ENCODE assay signal across 8 cellular contexts in the genomic region with DNA sequence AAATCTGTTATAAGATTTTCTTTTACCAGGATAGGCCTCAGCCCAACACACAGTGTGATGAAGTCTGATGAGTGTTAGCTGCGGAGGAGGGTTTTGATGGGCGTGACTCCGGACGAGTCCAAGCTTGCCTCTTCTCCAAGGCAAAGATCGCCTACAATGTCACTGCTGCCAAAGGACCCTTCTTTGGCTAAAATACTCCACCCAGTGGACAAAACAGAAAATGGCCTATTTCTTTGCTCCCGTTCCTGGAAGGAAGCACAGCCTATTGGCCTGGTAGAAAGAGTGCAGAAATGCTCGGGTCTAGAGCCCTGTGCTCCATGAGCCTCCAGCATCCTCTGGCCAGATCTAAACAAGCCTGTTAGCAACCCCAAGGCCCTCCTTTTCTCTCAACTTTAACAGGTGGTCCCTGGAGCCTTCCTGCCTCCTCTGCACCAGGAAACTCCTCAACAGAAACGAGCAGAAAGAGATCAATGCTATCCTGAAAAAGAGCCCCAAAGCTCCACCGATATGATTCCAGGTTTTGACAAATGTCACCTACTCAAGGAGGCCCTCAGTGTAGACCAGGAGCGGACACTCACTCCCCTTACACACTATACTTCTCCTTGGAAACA. TPM values are rescaled to one million over a fixed set of nuclear protein-coding genes. Genes with fewer than 3 reads are reported as not detected.
DNase-seq lines count a peak whose midpoint lies in the region; ATAC-seq, FAIRE-seq and TF ChIP-seq lines count a peak whose summit lies in the region.

No MANE protein-coding gene starts in this region.

- peak; percentile 56 for ATAC-seq in stimulated activated naive CD8-positive, alpha-beta T cell treated with anti-CD3 and anti-CD28 coated beads, Interleukin-15, amount 100 ng/mL, for 72 hours

- no peaks in the 10 kb centered on the region for H3K27me3 ChIP-seq in HAP-1 (ENCODE audit: low read depth)
- H3K27me3 ChIP-seq in keratinocyte (ENCODE audit: control insufficient read depth, extremely low read depth, insufficient read depth, low read length), result no peaks in the 10 kb centered on the region

- H2AFZ ChIP-seq in OCI-LY7 (ENCODE audit: low read length) (no peak overlapping the region), keratinocyte (ENCODE audit: control insufficient read depth, low read length) (peak overlapping the region; percentile 81)

- H3K4me1 ChIP-seq in HAP-1 (peaks cover 4% of the 10 kb centered on the region), OCI-LY7 (ENCODE audit: insufficient read depth, low read length, poor library complexity, severe bottlenecking) (no peaks in the 10 kb centered on the region), keratinocyte (ENCODE audit: control insufficient read depth, extremely low read depth, insufficient read depth, low read length) (peaks cover 8% of the 10 kb centered on the region)

- H3K27ac Mint-ChIP-seq in activated naive CD4-positive, alpha-beta T cell treated with anti-CD3 and anti-CD28 coated beads for 36 hours, result no peak overlapping the region
- H3K27ac Mint-ChIP-seq in stimulated activated naive CD8-positive, alpha-beta T cell treated with anti-CD3 and anti-CD28 coated beads, Interleukin-15, amount 100 ng/mL, for 72 hours, result no peak overlapping the region

- no peaks in the 10 kb centered on the region for H3K9me2 ChIP-seq in OCI-LY7 (ENCODE audit: insufficient read depth, low read length)

- H3K27ac ChIP-seq in OCI-LY7 (ENCODE audit: low read depth, low read length, poor library complexity, severe bottlenecking) (no peak overlapping the region), keratinocyte (ENCODE audit: control insufficient read depth, insufficient read depth, low read length) (peak overlapping the region; percentile 87)

- peak; percentile 95 for FAIRE-seq in keratinocyte (lab: Jason Lieb, UNC)

- peak overlapping the region; percentile 71 for H3K9ac ChIP-seq in keratinocyte (ENCODE audit: control insufficient read depth, extremely low read depth, insufficient read depth, low read length)

- H3K9me3 ChIP-seq in HAP-1 (no peaks in the 10 kb centered on the region), OCI-LY7 (ENCODE audit: low read length) (no peaks in the 10 kb centered on the region), keratinocyte (ENCODE audit: control insufficient read depth, low read depth, low read length) (no peaks in the 10 kb centered on the region)

- no TSS peak for BruUV-seq in OCI-LY7 (replicated peaks; lab: Mats Ljungman, UMichigan)

- dilution Hi-C loops in keratinocyte (cut with MboI; ENCODE audit: extremely low pct_ligation_motif_present, low sequenced_read_pairs), result no loop called here

- TF ChIP-seq CTCF in LNCAP (IDR thresholded peaks at IDR 0.05), result peak; percentile 73
- TF ChIP-seq CTCF in OCI-LY7 (conservative IDR thresholded peaks at IDR 0.05; ENCODE audit: low read length), result peak; percentile 76
- peak; percentile 71 to 83 (median 81) for TF ChIP-seq CTCF in keratinocyte (optimal IDR thresholded peaks at IDR 0.05 in 1 of 3, IDR thresholded peaks at IDR 0.05 in 1 of 3, conservative IDR thresholded peaks at IDR 0.05 in 1 of 3; ENCODE audit: extremely low read depth in 1 of 3, insufficient read depth in 2 of 3, low read length in 3 of 3)

- no peaks in the 10 kb centered on the region for H3K9me3 Mint-ChIP-seq in activated naive CD4-positive, alpha-beta T cell treated with anti-CD3 and anti-CD28 coated beads for 36 hours
- no peaks in the 10 kb centered on the region for H3K9me3 Mint-ChIP-seq in stimulated activated naive CD8-positive, alpha-beta T cell treated with anti-CD3 and anti-CD28 coated beads, Interleukin-15, amount 100 ng/mL, for 72 hours

- intact Hi-C loops in activated naive CD4-positive, alpha-beta T cell treated with anti-CD3 and anti-CD28 coated beads for 36 hours (cut with micrococcal nuclease), result loop anchor here (1.0 to 5.0 kb wide), 2 partner anchors 65 to 164 kb away; no protein-coding TSS in a partner anchor
- intact Hi-C loops in OCI-LY7 (cut with micrococcal nuclease; ENCODE audit: unreplicated experiment), result loop anchor here (10.0 kb wide), 1 partner anchor 57 kb away; no protein-coding TSS in a partner anchor

- in situ Hi-C loops in HAP-1 (cut with MboI; ENCODE audit: low sequenced_read_pairs), result loop anchor here (5.0 to 25.0 kb wide), 2 partner anchors 165 to 635 kb away; no protein-coding TSS in a partner anchor

- CTCF ChIA-PET in activated naive CD4-positive, alpha-beta T cell treated with anti-CD3 and anti-CD28 coated beads for 36 hours (lab: Charles Lee), result interaction anchor here (0.5 to 2.3 kb wide), 6 partner anchors 10 to 163 kb away, joined by 3 to 10 read pairs (median 3); no protein-coding TSS in a partner anchor
- CTCF ChIA-PET in OCI-LY7 (lab: Charles Lee; ENCODE audit: unreplicated experiment), result no interaction called here

- no peak overlapping the region for H3K4me3 Mint-ChIP-seq in activated naive CD4-positive, alpha-beta T cell treated with anti-CD3 and anti-CD28 coated beads for 36 hours
- H3K4me3 Mint-ChIP-seq in stimulated activated naive CD8-positive, alpha-beta T cell treated with anti-CD3 and anti-CD28 coated beads, Interleukin-15, amount 100 ng/mL, for 72 hours, result no peak overlapping the region

- H3K36me3 ChIP-seq in HAP-1 (replicated peaks) (no peaks in the 10 kb centered on the region), OCI-LY7 (ENCODE audit: insufficient read depth, low read length) (no peaks in the 10 kb centered on the region), keratinocyte (ENCODE audit: control insufficient read depth in 2 of 2, extremely low read depth in 1 of 2, insufficient read depth in 2 of 2, low read length in 2 of 2) (no peaks in the 10 kb centered on the region)

- H3K4me2 ChIP-seq in OCI-LY7 (ENCODE audit: low read length) (no peak overlapping the region), keratinocyte (ENCODE audit: control insufficient read depth, extremely low read depth, insufficient read depth, low read depth, low read length) (peak overlapping the region; percentile 80)

- H4K20me1 ChIP-seq in OCI-LY7 (ENCODE audit: insufficient read depth, low read length) (no peaks in the 10 kb centered on the region), keratinocyte (ENCODE audit: control insufficient read depth, extremely low read depth, insufficient read depth, low read length) (no peaks in the 10 kb centered on the region)

- no peaks in the 10 kb centered on the region for H3K79me2 ChIP-seq in OCI-LY7 (ENCODE audit: insufficient read depth, low read depth, low read length)
- H3K79me2 ChIP-seq in keratinocyte (ENCODE audit: control insufficient read depth, insufficient read depth, low read length), result no peaks in the 10 kb centered on the region

- H3K36me3 Mint-ChIP-seq in activated naive CD4-positive, alpha-beta T cell treated with anti-CD3 and anti-CD28 coated beads for 36 hours (ENCODE audit: low read depth), result no peaks in the 10 kb centered on the region

- no peak overlapping the region for H3K4me3 ChIP-seq in HAP-1
- no peak overlapping the region for H3K4me3 ChIP-seq in OCI-LY7 (ENCODE audit: low read depth, low read length, poor library complexity, severe bottlenecking)
- H3K4me3 ChIP-seq in keratinocyte (ENCODE audit: control insufficient read depth in 2 of 3, extremely low read depth in 1 of 3, insufficient read depth in 2 of 3, low read depth in 1 of 3, low read length in 3 of 3), result no peak overlapping the region

- DNase-seq in activated naive CD4-positive, alpha-beta T cell treated with anti-CD3 and anti-CD28 coated beads for 36 hours, result peak; percentile 12
- no peak for DNase-seq in activated naive CD4-positive, alpha-beta T cell (lab: John Stamatoyannopoulos, UW)
- DNase-seq in HAP-1 (ENCODE audit: low spot score in 2 of 2) (peak; percentile 83 to 90), OCI-LY7 (ENCODE audit: low spot score) (peak; percentile 47), cerebellum (ENCODE audit: low spot score) (peak; percentile 75), keratinocyte (ENCODE audit: low read depth, low spot score) (peak; percentile 84)
- DNase-seq in stimulated activated naive CD8-positive, alpha-beta T cell treated with anti-CD3 and anti-CD28 coated beads, Interleukin-15, amount 100 ng/mL, for 72 hours, result peak; percentile 26 to 28

- H3K27me3 Mint-ChIP-seq in activated naive CD4-positive, alpha-beta T cell treated with anti-CD3 and anti-CD28 coated beads for 36 hours (ENCODE audit: low read depth), result peaks cover 9% of the 10 kb centered on the region
- peaks cover 34% of the 10 kb centered on the region for H3K27me3 Mint-ChIP-seq in stimulated activated naive CD8-positive, alpha-beta T cell treated with anti-CD3 and anti-CD28 coated beads, Interleukin-15, amount 100 ng/mL, for 72 hours

- H3K9me1 ChIP-seq in keratinocyte (ENCODE audit: control insufficient read depth, extremely low read depth, insufficient read depth, low read length), result no peaks in the 10 kb centered on the region

- H3K4me1 Mint-ChIP-seq in activated naive CD4-positive, alpha-beta T cell treated with anti-CD3 and anti-CD28 coated beads for 36 hours (ENCODE audit: low read depth), result no peaks in the 10 kb centered on the region
- no peaks in the 10 kb centered on the region for H3K4me1 Mint-ChIP-seq in stimulated activated naive CD8-positive, alpha-beta T cell treated with anti-CD3 and anti-CD28 coated beads, Interleukin-15, amount 100 ng/mL, for 72 hours

- POLR2A ChIA-PET in OCI-LY7 (lab: Charles Lee), result no interaction called here

RNA-seq across cellular contexts. Expression of a gene that starts 3.4 kb away (rescaled TPM):
- not detected for total RNA-seq in activated naive CD4-positive, alpha-beta T cell treated with anti-CD3 and anti-CD28 coated beads for 36 hours
- not detected in 2 replicates for total RNA-seq in OCI-LY7 (2014; rRNA removed; shearing (Covaris generic))
- total RNA-seq in OCI-LY7 (2022) (not detected in 2 replicates), cerebellum (0.64 TPM)
- polyA plus RNA-seq in keratinocyte, result 0.02 to 0.06 TPM (median 0.04 TPM) in 3 replicates
- polyA plus RNA-seq in keratinocyte (2011; ENCODE audit: low read depth), result not detected
- 0.03 and 0.04 TPM in 2 replicates for polyA plus RNA-seq in keratinocyte (2011; cell fraction: cytosol; rRNA removed)
- polyA plus RNA-seq in keratinocyte (2011; cell fraction: nucleus; rRNA removed), result 0.09 TPM in 1 of 2 replicates, not detected in the other
- not detected in 2 replicates for polyA plus RNA-seq in keratinocyte (2012; ENCODE audit: low replicate concordance)
- 0.10 TPM in 1 of 3 replicates, not detected in the others for polyA minus RNA-seq in keratinocyte
- not detected for polyA minus RNA-seq in keratinocyte (2011; cell fraction: cytosol; rRNA and poly(A)+ RNA removed)
- not detected in 2 replicates for polyA minus RNA-seq in keratinocyte (2011; cell fraction: nucleus; rRNA and poly(A)+ RNA removed)

Comparison
In these comparisons a context has a peak if more than half of its experiments do, and no peak if none do; other contexts are left out.
1. DNase-seq: peak in activated naive CD4-positive, alpha-beta T cell treated with anti-CD3 and anti-CD28 coated beads for 36 hours (single experiment), HAP-1 (2 of 2), OCI-LY7 (single experiment), cerebellum (single experiment), keratinocyte (single experiment) and stimulated activated naive CD8-positive, alpha-beta T cell treated with anti-CD3 and anti-CD28 coated beads, Interleukin-15, amount 100 ng/mL, for 72 hours (2 of 2); none in activated naive CD4-positive, alpha-beta T cell (0 of 4).
2. Peak in every context shown above with its lines, with median percentiles within 50 percentile points of each other: CTCF ChIP-seq.